Comparison of ENCODE assay signal across 19 cellular contexts in genomic region chr2:233531880-233532458, GRCh38.
"Had no signal": no experiment of that assay in that cellular context is flagged by ENCODE, and none has a peak within 500 bp of the region (broad histone marks: within the 10 kb centered on the region; RNA-seq: fewer than 3 reads in every experiment).

No MANE protein-coding gene starts in this region.

- H3K4me3 Mint-ChIP-seq: activated CD8-positive, alpha-beta T cell treated with anti-CD3 and anti-CD28 coated beads, Interleukin-2, amount 10 ng/mL, durations not matched to agents 7 days and 5 days; naive B cell; T-cell had no signal

- H3K4me1 Mint-ChIP-seq: naive B cell had no signal

- H3K27ac ChIP-seq: pancreas had no signal

- H3K9me3 Mint-ChIP-seq: activated naive CD4-positive, alpha-beta T cell treated with anti-CD3 and anti-CD28 coated beads, Interleukin-2, amount 50 U/mL, for 72 hours; naive B cell; T-cell had no signal

- H3K9me3 ChIP-seq: pancreas, SK-N-SH, tibial nerve had no signal

- H3K4me2 ChIP-seq: SK-N-SH had no signal

- H3K4me3 ChIP-seq: lung, pancreas, tibial nerve had no signal

- H3K9ac ChIP-seq: SK-N-SH had no signal

- H3K4me1 ChIP-seq: pancreas had no signal

- ATAC-seq: activated CD8-positive, alpha-beta T cell treated with anti-CD3 and anti-CD28 coated beads, Interleukin-2, amount 10 ng/mL, durations not matched to agents 7 days and 5 days; activated naive CD4-positive, alpha-beta T cell treated with anti-CD3 and anti-CD28 coated beads, Interleukin-2, amount 50 U/mL, for 72 hours; esophagus mucosa; pancreas; T-cell had no signal

- H3K27me3 Mint-ChIP-seq: naive B cell, T-cell had no signal

- DNase-seq: activated CD4-positive, alpha-beta T cell treated with anti-CD3 and anti-CD28 coated beads for 48 hours; activated CD8-positive, alpha-beta memory T cell treated with anti-CD3 and anti-CD28 coated beads, Interleukin-2, amount 50 U/mL, for 4 hours; activated CD8-positive, alpha-beta T cell treated with anti-CD3 and anti-CD28 coated beads, Interleukin-2, amount 10 ng/mL, durations not matched to agents 7 days and 5 days; activated effector memory CD4-positive, alpha-beta T cell treated with anti-CD3 and anti-CD28 coated beads, Interleukin-2, amount 50 U/mL, for 16 hours; activated T-cell treated with anti-CD3 and anti-CD28 coated beads, Interleukin-2, amount 50 U/mL, for 48 hours; amniotic stem cell; caudate nucleus; hippocampal formation; kidney glomerular epithelial cell; naive B cell; pancreas; SK-N-SH; stimulated activated CD4-positive, alpha-beta T cell treated with anti-CD3 and anti-CD28 coated beads, Interleukin-2, amount 100 ng/mL, for 48 hours; stimulated activated naive CD4-positive, alpha-beta T cell; T-cell had no signal

- H3K27ac Mint-ChIP-seq: activated CD8-positive, alpha-beta T cell treated with anti-CD3 and anti-CD28 coated beads, Interleukin-2, amount 10 ng/mL, durations not matched to agents 7 days and 5 days; activated naive CD4-positive, alpha-beta T cell treated with anti-CD3 and anti-CD28 coated beads, Interleukin-2, amount 50 U/mL, for 72 hours; T-cell had no signal

- H3K27me3 ChIP-seq: pancreas, tibial nerve had no signal
